ENCODE assay signal across 9 cellular contexts in genomic region chr13:44116562-44117315, GRCh38.
DNase-seq lines count a peak whose midpoint lies in the region; ATAC-seq and TF ChIP-seq lines count a peak whose summit lies in the region.
"Had no signal": no experiment of that assay in that cellular context is flagged by ENCODE, and none has a peak within 500 bp of the region (broad histone marks: within the 10 kb centered on the region; RNA-seq: fewer than 3 reads in every experiment).

No MANE protein-coding gene starts in this region.

- 78% methylated on average over 6 of the region's 7 CpGs for WGBS in SK-N-SH (ENCODE audit: low lambda C conversion rate)

- no peak overlapping the region for H3K4me3 ChIP-seq in SK-N-SH (ENCODE audit: low read depth in 2 of 2, low read length in 1 of 2)

- POLR2A ChIA-PET in SK-N-SH (lab: Yijun Ruan, JAX): interaction anchor here (1.3 kb wide), 1 partner anchor 24 kb away, joined by 3 read pairs; no protein-coding TSS in a partner anchor
- POLR2A ChIA-PET in activated CD8-positive, alpha-beta T cell treated with anti-CD3 and anti-CD28 coated beads for 36 hours (lab: Charles Lee): no interaction called here

- no peaks in the 10 kb centered on the region for H4K20me1 ChIP-seq in SK-N-SH (ENCODE audit: insufficient read depth)

- H3K9me3 Mint-ChIP-seq in activated CD8-positive, alpha-beta T cell treated with anti-CD3 and anti-CD28 coated beads for 36 hours: no peaks in the 10 kb centered on the region
- H3K9me3 Mint-ChIP-seq in stimulated activated naive CD8-positive, alpha-beta T cell treated with anti-CD3 and anti-CD28 coated beads, Interleukin-15, amount 100 ng/mL, for 72 hours: no peaks in the 10 kb centered on the region

- DNase-seq in SK-N-SH (no peak), iPS-NIHi7 (ENCODE audit: extremely low spot score) (peak; percentile 53), COLO668 (lab: John Stamatoyannopoulos, UW; ENCODE audit: unreplicated experiment) (no peak)
- peak; percentile 6 for DNase-seq in activated CD8-positive, alpha-beta T cell treated with anti-CD3 and anti-CD28 coated beads for 36 hours
- no peak for DNase-seq in stimulated activated naive CD8-positive, alpha-beta T cell treated with anti-CD3 and anti-CD28 coated beads, Interleukin-15, amount 100 ng/mL, for 72 hours
- DNase-seq: activated T-cell treated with anti-CD3 and anti-CD28 coated beads for 4 hours had no signal

- no peak overlapping the region for H3K4me2 ChIP-seq in SK-N-SH

- no peaks in the 10 kb centered on the region for H3K27me3 Mint-ChIP-seq in activated CD8-positive, alpha-beta T cell treated with anti-CD3 and anti-CD28 coated beads for 36 hours
- H3K27me3 Mint-ChIP-seq in stimulated activated naive CD8-positive, alpha-beta T cell treated with anti-CD3 and anti-CD28 coated beads, Interleukin-15, amount 100 ng/mL, for 72 hours: no peaks in the 10 kb centered on the region

- H3K27ac ChIP-seq in SK-N-SH (ENCODE audit: low read depth in 2 of 2, low read length in 1 of 2): no peak overlapping the region

- H3K9me3 ChIP-seq in SK-N-SH: no peaks in the 10 kb centered on the region

- no peak overlapping the region for H3K4me3 Mint-ChIP-seq in activated CD8-positive, alpha-beta T cell treated with anti-CD3 and anti-CD28 coated beads for 36 hours
- H3K4me3 Mint-ChIP-seq in stimulated activated naive CD8-positive, alpha-beta T cell treated with anti-CD3 and anti-CD28 coated beads, Interleukin-15, amount 100 ng/mL, for 72 hours: no peak overlapping the region

- CTCF ChIA-PET in SK-N-SH (lab: Yijun Ruan, JAX): interaction anchor here (0.6 to 1.4 kb wide), 2 partner anchors 9 to 209 kb away, joined by 3 to 6 read pairs; no protein-coding TSS in a partner anchor
- CTCF ChIA-PET in activated CD8-positive, alpha-beta T cell treated with anti-CD3 and anti-CD28 coated beads for 36 hours (lab: Charles Lee): interaction anchor here (0.6 to 1.7 kb wide), 3 partner anchors 16 to 74 kb away, joined by 3 read pairs; no protein-coding TSS in a partner anchor

- no peaks in the 10 kb centered on the region for H3K27me3 ChIP-seq in SK-N-SH (ENCODE audit: insufficient read depth)

- H3F3A ChIP-seq in SK-N-SH (replicated peaks; ENCODE audit: insufficient read depth): no peaks in the 10 kb centered on the region

- no peak for TF ChIP-seq RAD21 in SK-N-SH (IDR thresholded peaks at IDR 0.05; ENCODE audit: low read length)

- H3K79me2 ChIP-seq in SK-N-SH (ENCODE audit: insufficient read depth): no peaks in the 10 kb centered on the region

- no peaks in the 10 kb centered on the region for H3K36me3 Mint-ChIP-seq in activated CD8-positive, alpha-beta T cell treated with anti-CD3 and anti-CD28 coated beads for 36 hours (ENCODE audit: low read depth)

- peak overlapping the region; percentile 12 for H3K27ac Mint-ChIP-seq in activated CD8-positive, alpha-beta T cell treated with anti-CD3 and anti-CD28 coated beads for 36 hours
- H3K27ac Mint-ChIP-seq in stimulated activated naive CD8-positive, alpha-beta T cell treated with anti-CD3 and anti-CD28 coated beads, Interleukin-15, amount 100 ng/mL, for 72 hours: peak overlapping the region; percentile 34 to 91

- ATAC-seq in SK-N-SH treated with all-trans-retinoic acid at 6 μM for 48 hours: no peak
- ATAC-seq in activated CD8-positive, alpha-beta T cell treated with anti-CD3 and anti-CD28 coated beads for 36 hours: peak; percentile 55
- ATAC-seq in stimulated activated naive CD8-positive, alpha-beta T cell treated with anti-CD3 and anti-CD28 coated beads, Interleukin-15, amount 100 ng/mL, for 72 hours: peak; percentile 26
- no peak for ATAC-seq in GM19035 (IDR thresholded peaks at IDR 0.05; ENCODE audit: unreplicated experiment)
- no peak for ATAC-seq in GM18517 (IDR thresholded peaks at IDR 0.05; ENCODE audit: unreplicated experiment)

- H3K4me1 ChIP-seq in SK-N-SH (ENCODE audit: control insufficient read depth in 1 of 2, insufficient read depth in 2 of 2, low read depth in 1 of 2, low read length in 1 of 2): peaks cover 0 to 7% of the 10 kb centered on the region in 2 experiments; a peak in 2 of 4 replicates

- H3K4me1 Mint-ChIP-seq in activated CD8-positive, alpha-beta T cell treated with anti-CD3 and anti-CD28 coated beads for 36 hours (ENCODE audit: low read depth): peaks cover 18% of the 10 kb centered on the region
- H3K4me1 Mint-ChIP-seq in stimulated activated naive CD8-positive, alpha-beta T cell treated with anti-CD3 and anti-CD28 coated beads, Interleukin-15, amount 100 ng/mL, for 72 hours: peaks cover 11% of the 10 kb centered on the region

- H3K9ac ChIP-seq in SK-N-SH: no peak overlapping the region

- TF ChIP-seq EP300 in SK-N-SH (IDR thresholded peaks at IDR 0.05; ENCODE audit: borderline replicate concordance in 1 of 2, low read depth in 1 of 2, low read length in 1 of 2): no peak

- no peak for TF ChIP-seq CTCF in SK-N-SH (IDR thresholded peaks at IDR 0.05)
- TF ChIP-seq CTCF in activated CD8-positive, alpha-beta T cell treated with anti-CD3 and anti-CD28 coated beads for 36 hours (IDR thresholded peaks at IDR 0.05): no peak

- H2AFZ ChIP-seq in SK-N-SH (ENCODE audit: low read depth): peak overlapping the region; percentile 51; the same call in 1 of the 2 replicates

- H3K9me2 ChIP-seq in SK-N-SH: no peaks in the 10 kb centered on the region

- intact Hi-C loops in activated CD8-positive, alpha-beta T cell treated with anti-CD3 and anti-CD28 coated beads for 36 hours (cut with micrococcal nuclease): no loop called here

- no peaks in the 10 kb centered on the region for H3K36me3 ChIP-seq in SK-N-SH (replicated peaks in 1 of 2; ENCODE audit: control insufficient read depth in 1 of 2, insufficient read depth in 2 of 2, low read length in 1 of 2)

TF ChIP-seq in SK-N-SH, 30 proteins besides CTCF, POLR2A, EP300 and RAD21:
- TF ChIP-seq TEAD4 (IDR thresholded peaks at IDR 0.05; ENCODE audit: borderline replicate concordance, insufficient read depth) (no peak), SMC3 (IDR thresholded peaks at IDR 0.05; ENCODE audit: low read depth, low read length) (no peak), JUND (IDR thresholded peaks at IDR 0.05) (no peak), EZH2phosphoT487 (IDR thresholded peaks at IDR 0.05; ENCODE audit: borderline replicate concordance, low read depth) (no peak), NFIC (IDR thresholded peaks at IDR 0.05; ENCODE audit: borderline replicate concordance) (no peak), FOXJ3 (CRISPR knock-in tag; IDR thresholded peaks at IDR 0.05) (no peak), USF2 (IDR thresholded peaks at IDR 0.05; ENCODE audit: borderline replicate concordance, low read depth, low read length) (no peak), GABPA (IDR thresholded peaks at IDR 0.05; ENCODE audit: low read depth) (no peak), FOSL2 (IDR thresholded peaks at IDR 0.05; ENCODE audit: borderline replicate concordance, low read depth) (no peak)

TF ChIP-seq in SK-N-SH treated with all-trans-retinoic acid at 6 μM for 48 hours, 23 proteins besides CTCF, POLR2A, EP300 and RAD21 (continues in another document):
- TF ChIP-seq PPARA (CRISPR knock-in tag; IDR thresholded peaks at IDR 0.05; ENCODE audit: borderline replicate concordance) (no peak), TCF4 (CRISPR knock-in tag; IDR thresholded peaks at IDR 0.05; ENCODE audit: borderline replicate concordance) (no peak), ZFP3 (CRISPR knock-in tag; IDR thresholded peaks at IDR 0.05) (no peak), RARB (CRISPR knock-in tag; IDR thresholded peaks at IDR 0.05) (no peak), POU6F1 (CRISPR knock-in tag; IDR thresholded peaks at IDR 0.05; ENCODE audit: borderline replicate concordance, low read depth) (no peak), CREB5 (CRISPR knock-in tag; IDR thresholded peaks at IDR 0.05; ENCODE audit: low read depth) (no peak), PATZ1 (CRISPR knock-in tag; IDR thresholded peaks at IDR 0.05; ENCODE audit: borderline replicate concordance) (no peak), ZC3H10 (CRISPR knock-in tag; IDR thresholded peaks at IDR 0.05) (no peak), TOX (CRISPR knock-in tag; IDR thresholded peaks at IDR 0.05; ENCODE audit: borderline replicate concordance) (no peak)

Comparison
In these comparisons a context has a peak if more than half of its experiments do, and no peak if none do; other contexts are left out.
1. DNase-seq: peak in activated CD8-positive, alpha-beta T cell treated with anti-CD3 and anti-CD28 coated beads for 36 hours (single experiment) and iPS-NIHi7 (single experiment); none in SK-N-SH (single experiment), stimulated activated naive CD8-positive, alpha-beta T cell treated with anti-CD3 and anti-CD28 coated beads, Interleukin-15, amount 100 ng/mL, for 72 hours (0 of 2) and COLO668 (single experiment).
2. ATAC-seq: peak in activated CD8-positive, alpha-beta T cell treated with anti-CD3 and anti-CD28 coated beads for 36 hours (single experiment) and stimulated activated naive CD8-positive, alpha-beta T cell treated with anti-CD3 and anti-CD28 coated beads, Interleukin-15, amount 100 ng/mL, for 72 hours (single experiment); none in SK-N-SH treated with all-trans-retinoic acid at 6 μM for 48 hours (single experiment), GM19035 (single experiment) and GM18517 (single experiment).